In genomic region chr12:14395059-14395778, GRCh38 we compare ENCODE assay signal across 8 cellular contexts.
DNase-seq lines count a peak whose midpoint lies in the region; ATAC-seq and TF ChIP-seq lines count a peak whose summit lies in the region.

No MANE protein-coding gene starts in this region.

- peak overlapping the region; percentile 92 for H3K27ac Mint-ChIP-seq in stimulated activated memory B cell treated with anti-CD40 and anti-IgM and Interleukin-4, amounts not matched to agents 10 μg/mL and 1 μg/mL and 100 μg/mL, for 72 hours

- peak overlapping the region; percentile 70 for H3K4me3 Mint-ChIP-seq in stimulated activated memory B cell treated with anti-CD40 and anti-IgM and Interleukin-4, amounts not matched to agents 10 μg/mL and 1 μg/mL and 100 μg/mL, for 72 hours

- H3K9me2 ChIP-seq in Loucy (replicated peaks; ENCODE audit: low read depth, low read length), result no peaks in the 10 kb centered on the region

- H3K27me3 Mint-ChIP-seq in stimulated activated memory B cell treated with anti-CD40 and anti-IgM and Interleukin-4, amounts not matched to agents 10 μg/mL and 1 μg/mL and 100 μg/mL, for 72 hours, result no peaks in the 10 kb centered on the region

- H3K36me3 ChIP-seq in Loucy (ENCODE audit: insufficient read depth, low read length) (peaks cover 15% of the 10 kb centered on the region), endocrine pancreas (ENCODE audit: control insufficient read depth, insufficient read depth, low read length) (no peaks in the 10 kb centered on the region)

- H3K4me1 Mint-ChIP-seq in stimulated activated memory B cell treated with anti-CD40 and anti-IgM and Interleukin-4, amounts not matched to agents 10 μg/mL and 1 μg/mL and 100 μg/mL, for 72 hours, result peaks cover 75% of the 10 kb centered on the region

- H3K4me3 ChIP-seq in Loucy (ENCODE audit: low read length, poor library complexity, severe bottlenecking) (peak overlapping the region; percentile 72), endocrine pancreas (ENCODE audit: control insufficient read depth, insufficient read depth, low read length) (peak overlapping the region; percentile 66)

- H3K9me3 ChIP-seq in Loucy (ENCODE audit: insufficient read depth, low read depth, low read length) (peaks cover 15% of the 10 kb centered on the region; the same call in 1 of the 2 replicates), endocrine pancreas (ENCODE audit: control insufficient read depth, low read length) (peaks cover 5% of the 10 kb centered on the region)

- no peak overlapping the region for H2AFZ ChIP-seq in Loucy (ENCODE audit: low read length)

- H3K9me3 Mint-ChIP-seq in stimulated activated memory B cell treated with anti-CD40 and anti-IgM and Interleukin-4, amounts not matched to agents 10 μg/mL and 1 μg/mL and 100 μg/mL, for 72 hours, result peaks cover 7% of the 10 kb centered on the region

- peaks cover 99% of the 10 kb centered on the region for H3K79me2 ChIP-seq in Loucy (ENCODE audit: insufficient read depth, low read length)

- no peaks in the 10 kb centered on the region for H3K27me3 ChIP-seq in Loucy (ENCODE audit: insufficient read depth, low read length, poor library complexity, severe bottlenecking)
- no peaks in the 10 kb centered on the region for H3K27me3 ChIP-seq in endocrine pancreas (ENCODE audit: control insufficient read depth, insufficient read depth, low read length)

- peaks cover 60% of the 10 kb centered on the region for H3K36me3 Mint-ChIP-seq in stimulated activated memory B cell treated with anti-CD40 and anti-IgM and Interleukin-4, amounts not matched to agents 10 μg/mL and 1 μg/mL and 100 μg/mL, for 72 hours

- peak overlapping the region; percentile 87 for H3K9ac ChIP-seq in Loucy (ENCODE audit: low read depth, low read length, poor library complexity, severe bottlenecking)
- H3K9ac ChIP-seq in endocrine pancreas (ENCODE audit: control insufficient read depth, insufficient read depth, low read length), result no peak overlapping the region

- peak overlapping the region; percentile 83 for H3K4me2 ChIP-seq in Loucy (ENCODE audit: low read depth, low read length, poor library complexity, severe bottlenecking)

- DNase-seq in GM13977 (ENCODE audit: low spot score) (peak; percentile 31), activated gamma-delta T cell treated with Interleukin-2 at 50 U/mL for 16 hours (no peak), cortex of kidney (lab: John Stamatoyannopoulos, UW) (no peak), SHP77 treated with DMSO at 0.1 percent for 48 hours (lab: John Stamatoyannopoulos, UW) (no peak)

- ATAC-seq in GM21717 (IDR thresholded peaks at IDR 0.05; ENCODE audit: unreplicated experiment), result peak; percentile 49
- peak; percentile 91 for ATAC-seq in stimulated activated memory B cell treated with anti-CD40 and anti-IgM and Interleukin-4, amounts not matched to agents 10 μg/mL and 1 μg/mL and 100 μg/mL, for 72 hours

- in situ Hi-C loops in GM13977 (cut with MboI; ENCODE audit: low pct_unique_long_range_greater_than_20kb, low sequenced_read_pairs, unreplicated experiment), result no loop called here

- H3F3A ChIP-seq in Loucy (ENCODE audit: low read depth), result 0 out of 2 replicates have a peak, but pooled peaks cover 4% of the 10 kb centered on the region

- TF ChIP-seq CTCF in GM13977 (IDR thresholded peaks at IDR 0.05; ENCODE audit: extremely low read depth, insufficient read depth, missing control alignments) (peak; percentile 6), Loucy (conservative IDR thresholded peaks at IDR 0.05; ENCODE audit: low read length) (peak; percentile 42; the same call in 1 of the 2 replicates)

- peaks cover 24% of the 10 kb centered on the region for H4K20me1 ChIP-seq in Loucy (ENCODE audit: insufficient read depth, low read length, poor library complexity, severe bottlenecking)

- H3K4me1 ChIP-seq in Loucy (ENCODE audit: insufficient read depth, low read length, poor library complexity, severe bottlenecking), result peaks cover 65% of the 10 kb centered on the region
- H3K4me1 ChIP-seq in endocrine pancreas (ENCODE audit: control insufficient read depth, insufficient read depth, low read length), result peaks cover 26% of the 10 kb centered on the region
